ENCODE assay signal across 8 cellular contexts in the genomic region with DNA sequence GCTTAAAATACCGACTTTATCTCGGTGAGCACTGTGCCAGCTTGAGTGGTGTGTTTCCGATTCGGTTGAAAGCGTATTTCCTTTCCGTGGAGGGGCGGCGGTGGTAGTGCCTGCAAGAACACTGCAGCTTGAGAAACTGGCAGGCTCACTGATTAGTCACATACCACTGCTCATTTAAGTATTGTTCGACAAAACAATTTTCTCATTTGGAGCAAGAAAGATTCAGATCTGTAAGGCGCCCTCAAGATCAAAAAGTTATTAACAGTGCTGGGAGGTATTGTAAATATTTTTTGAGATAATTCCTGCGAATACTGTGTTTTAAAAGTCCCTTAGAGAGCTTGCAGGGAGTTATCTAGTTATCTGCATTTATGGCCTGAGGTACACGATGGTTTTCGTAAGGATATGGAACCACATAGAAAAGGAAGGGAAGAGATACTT. TPM values are rescaled to one million over a fixed set of nuclear protein-coding genes. Genes with fewer than 3 reads are reported as not detected.
DNase-seq lines count a peak whose midpoint lies in the region; ATAC-seq, FAIRE-seq and TF ChIP-seq lines count a peak whose summit lies in the region.

No MANE protein-coding gene starts in this region.

- no peak for TF ChIP-seq CTCF in colonic mucosa (IDR thresholded peaks at IDR 0.05)

- ATAC-seq in GM18498 (IDR thresholded peaks at IDR 0.05; ENCODE audit: unreplicated experiment): no peak

- intact Hi-C loops in colonic mucosa (cut with DNase I): loop anchor here (10.0 kb wide), 1 partner anchor 326 kb away; no protein-coding TSS in a partner anchor

- no peaks in the 10 kb centered on the region for H3K36me3 ChIP-seq in colonic mucosa

- no peaks in the 10 kb centered on the region for H3K9me3 ChIP-seq in colonic mucosa

- H3K4me3 ChIP-seq in colonic mucosa: peak overlapping the region; percentile 96

- peak overlapping the region; percentile 98 for H3K27ac ChIP-seq in colonic mucosa

- no peaks in the 10 kb centered on the region for H3K27me3 ChIP-seq in colonic mucosa

- DNase-seq in GM18507 (ENCODE audit: extremely low spot score, insufficient read length, low read depth): no peak
- peak; percentile 35 for DNase-seq in NCI-H2227 (lab: John Stamatoyannopoulos, UW; ENCODE audit: unreplicated experiment)
- peak; percentile 76 to 78 for DNase-seq in activated CD4-positive, alpha-beta T cell treated with anti-CD3 and anti-CD28 coated beads for 4 hours
- peak; percentile 79 for DNase-seq in colonic mucosa
- peak; percentile 82 for DNase-seq in left kidney (ENCODE audit: low read depth, low spot score)
- DNase-seq in stimulated activated CD4-positive, alpha-beta T cell treated with anti-CD3 and anti-CD28 coated beads, Interleukin-1b, Interleukin-23, amount 100 ng/mL, for 1 hour (ENCODE audit: low read depth in 2 of 2): peak; percentile 44 to 53
- no peak for DNase-seq in NCI-H2107 (lab: John Stamatoyannopoulos, UW)

- peak overlapping the region; percentile 86 to 100 for H3K9ac ChIP-seq in colonic mucosa (ENCODE audit: low read depth in 2 of 2, low read length in 2 of 2)

- no peaks in the 10 kb centered on the region for H3K4me1 ChIP-seq in colonic mucosa

- peak; percentile 46 for FAIRE-seq in GM18507 (lab: Jason Lieb, UNC)

RNA-seq across cellular contexts. Expression of gene MAPK14, which starts 1.3 kb away (rescaled TPM):
- 10 to 100 TPM; 62.2 to 76.1 TPM for total RNA-seq in colonic mucosa

RNA-seq across cellular contexts. Expression of gene SLC26A8, which starts 4.5 kb away (rescaled TPM):
- total RNA-seq in colonic mucosa: under 1 TPM in 1 of 2 donors, not detected in 1; 0.27 TPM

Comparison
In these comparisons a context has a peak if more than half of its experiments do, and no peak if none do; other contexts are left out.
1. DNase-seq: peak in NCI-H2227 (single experiment), activated CD4-positive, alpha-beta T cell treated with anti-CD3 and anti-CD28 coated beads for 4 hours (2 of 2), colonic mucosa (single experiment), left kidney (single experiment) and stimulated activated CD4-positive, alpha-beta T cell treated with anti-CD3 and anti-CD28 coated beads, Interleukin-1b, Interleukin-23, amount 100 ng/mL, for 1 hour (2 of 2); none in GM18507 (single experiment) and NCI-H2107 (single experiment).